In the genomic region with DNA sequence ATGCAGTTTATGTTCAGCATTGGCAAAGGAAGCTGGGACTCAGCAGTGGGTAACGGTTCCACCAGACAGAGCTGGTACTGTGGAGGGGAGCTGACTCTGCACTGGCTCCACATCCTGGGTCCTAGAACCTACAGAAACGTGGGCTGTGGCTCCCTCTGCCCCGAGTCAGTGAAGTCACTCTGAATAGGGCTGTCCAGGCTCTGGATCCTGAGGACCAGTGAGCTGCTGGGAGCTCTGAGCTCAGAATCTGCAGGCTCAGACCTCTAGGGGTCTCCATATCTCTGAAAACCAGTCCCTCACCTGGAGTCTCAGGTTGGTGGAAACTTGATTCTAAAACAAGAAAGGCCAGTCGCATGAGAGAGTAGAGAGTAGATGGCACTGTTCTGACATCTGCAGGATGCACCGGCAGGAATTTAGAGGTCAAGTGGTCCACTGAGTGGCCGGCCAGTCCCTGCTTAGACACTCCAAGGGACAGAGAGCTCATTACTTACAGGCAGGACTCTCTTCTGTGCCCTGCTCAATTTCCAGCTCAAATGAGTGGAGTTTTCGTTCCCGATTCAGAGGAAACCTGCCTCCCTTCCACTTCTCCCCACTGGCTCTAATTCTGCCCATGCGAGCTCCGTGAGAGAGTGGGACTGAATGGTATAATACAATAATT, we compare ENCODE assay signal across 11 cellular contexts. TPM values are rescaled to one million over a fixed set of nuclear protein-coding genes. Genes with fewer than 3 reads are reported as not detected.
DNase-seq lines count a peak whose midpoint lies in the region; ATAC-seq and TF ChIP-seq lines count a peak whose summit lies in the region.
"Had no signal": no experiment of that assay in that cellular context is flagged by ENCODE, and none has a peak within 500 bp of the region (broad histone marks: within the 10 kb centered on the region; RNA-seq: fewer than 3 reads in every experiment).

No MANE protein-coding gene starts in this region.

- H2AFZ ChIP-seq in OCI-LY3 (ENCODE audit: low read depth, low read length) = peak overlapping the region; percentile 39

- H3K27me3 ChIP-seq in OCI-LY3 (ENCODE audit: low read depth, low read length) (no peaks in the 10 kb centered on the region), upper lobe of right lung (no peaks in the 10 kb centered on the region)
- H3K27me3 ChIP-seq: SJSA1 had no signal

- no peaks in the 10 kb centered on the region for H3K79me2 ChIP-seq in OCI-LY3 (ENCODE audit: low read length)

- no peaks in the 10 kb centered on the region for H4K20me1 ChIP-seq in OCI-LY3 (ENCODE audit: insufficient read depth, low read length)

- H3K9me3 ChIP-seq in OCI-LY3 (ENCODE audit: insufficient read depth, low read length) (no peaks in the 10 kb centered on the region), upper lobe of right lung (no peaks in the 10 kb centered on the region)
- H3K9me3 ChIP-seq: SJSA1 had no signal

- H3K4me2 ChIP-seq in OCI-LY3 (ENCODE audit: low read length) = peak overlapping the region; percentile 39

- no peak overlapping the region for H3K9ac ChIP-seq in OCI-LY3 (ENCODE audit: low read length)

- H3K36me3 Mint-ChIP-seq in activated naive CD8-positive, alpha-beta T cell treated with anti-CD3 and anti-CD28 coated beads, Interleukin-2, amount 10 ng/mL, durations not matched to agents 7 days and 5 days = peaks cover 3% of the 10 kb centered on the region
- no peaks in the 10 kb centered on the region for H3K36me3 Mint-ChIP-seq in activated naive CD8-positive, alpha-beta T cell treated with anti-CD3 and anti-CD28 coated beads for 36 hours

- H3K36me3 ChIP-seq in OCI-LY3 (replicated peaks; ENCODE audit: low read depth, low read length) = no peaks in the 10 kb centered on the region
- no peaks in the 10 kb centered on the region for H3K36me3 ChIP-seq in upper lobe of right lung
- H3K36me3 ChIP-seq: SJSA1 had no signal

- H3K4me3 ChIP-seq in OCI-LY3 (ENCODE audit: low read length) (no peak overlapping the region), upper lobe of right lung (no peak overlapping the region)
- H3K4me3 ChIP-seq: SJSA1 had no signal

- DNase-seq in activated naive CD8-positive, alpha-beta T cell treated with anti-CD3 and anti-CD28 coated beads, Interleukin-2, amount 10 ng/mL, durations not matched to agents 7 days and 5 days = no peak
- DNase-seq in activated naive CD8-positive, alpha-beta T cell treated with anti-CD3 and anti-CD28 coated beads for 36 hours = no peak
- peak in 33 of 42 donors; percentile 16 to 74 (median 47) for DNase-seq in head of caudate nucleus
- no peak for DNase-seq in upper lobe of right lung
- no peak for DNase-seq in cortex of kidney (lab: John Stamatoyannopoulos, UW)
- no peak for DNase-seq in mucosa of gallbladder (ENCODE audit: low spot score)
- DNase-seq: CD4-positive, alpha-beta memory T cell; left cardiac atrium had no signal

- peaks cover 7% of the 10 kb centered on the region for H3K9me3 Mint-ChIP-seq in activated naive CD8-positive, alpha-beta T cell treated with anti-CD3 and anti-CD28 coated beads, Interleukin-2, amount 10 ng/mL, durations not matched to agents 7 days and 5 days
- peaks cover 4% of the 10 kb centered on the region for H3K9me3 Mint-ChIP-seq in activated naive CD8-positive, alpha-beta T cell treated with anti-CD3 and anti-CD28 coated beads for 36 hours

- intact Hi-C loops in head of caudate nucleus (cut with DNase I) = no loop called here
- intact Hi-C loops in upper lobe of right lung (cut with DNase I) = no loop called here

- peak; percentile 66 for ATAC-seq in activated naive CD8-positive, alpha-beta T cell treated with anti-CD3 and anti-CD28 coated beads, Interleukin-2, amount 10 ng/mL, durations not matched to agents 7 days and 5 days (ENCODE audit: low read depth)
- peak; percentile 88 for ATAC-seq in upper lobe of right lung
- ATAC-seq in GM19452 (IDR thresholded peaks at IDR 0.05; ENCODE audit: unreplicated experiment) = no peak

- TF ChIP-seq CTCF in OCI-LY3 (IDR thresholded peaks at IDR 0.05; ENCODE audit: low read depth, low read length) = peak; percentile 74
- TF ChIP-seq CTCF in upper lobe of right lung (IDR thresholded peaks at IDR 0.05) = peak; percentile 33

- no peak overlapping the region for H3K4me3 Mint-ChIP-seq in activated naive CD8-positive, alpha-beta T cell treated with anti-CD3 and anti-CD28 coated beads, Interleukin-2, amount 10 ng/mL, durations not matched to agents 7 days and 5 days
- H3K4me3 Mint-ChIP-seq in activated naive CD8-positive, alpha-beta T cell treated with anti-CD3 and anti-CD28 coated beads for 36 hours = no peak overlapping the region
- H3K4me3 Mint-ChIP-seq: CD4-positive, alpha-beta memory T cell had no signal

- H3K4me1 Mint-ChIP-seq in activated naive CD8-positive, alpha-beta T cell treated with anti-CD3 and anti-CD28 coated beads, Interleukin-2, amount 10 ng/mL, durations not matched to agents 7 days and 5 days = peaks cover 10% of the 10 kb centered on the region
- peaks cover 2% of the 10 kb centered on the region for H3K4me1 Mint-ChIP-seq in activated naive CD8-positive, alpha-beta T cell treated with anti-CD3 and anti-CD28 coated beads for 36 hours
- H3K4me1 Mint-ChIP-seq: CD4-positive, alpha-beta memory T cell had no signal

- H3K27me3 Mint-ChIP-seq in activated naive CD8-positive, alpha-beta T cell treated with anti-CD3 and anti-CD28 coated beads, Interleukin-2, amount 10 ng/mL, durations not matched to agents 7 days and 5 days = peaks cover 13% of the 10 kb centered on the region
- H3K27me3 Mint-ChIP-seq in activated naive CD8-positive, alpha-beta T cell treated with anti-CD3 and anti-CD28 coated beads for 36 hours = peaks cover 6% of the 10 kb centered on the region

- POLR2A ChIA-PET in activated naive CD8-positive, alpha-beta T cell treated with anti-CD3 and anti-CD28 coated beads, Interleukin-2, amount 10 ng/mL, durations not matched to agents 7 days and 5 days (lab: Charles Lee) = no interaction called here

- H3K4me1 ChIP-seq in OCI-LY3 (ENCODE audit: low read length) (peaks cover 9% of the 10 kb centered on the region), upper lobe of right lung (no peaks in the 10 kb centered on the region)

- H3K27ac ChIP-seq in OCI-LY3 (ENCODE audit: low read length) (no peak overlapping the region), upper lobe of right lung (no peak overlapping the region)
- H3K27ac ChIP-seq: SJSA1 had no signal

- no peak overlapping the region for H3K27ac Mint-ChIP-seq in activated naive CD8-positive, alpha-beta T cell treated with anti-CD3 and anti-CD28 coated beads, Interleukin-2, amount 10 ng/mL, durations not matched to agents 7 days and 5 days
- H3K27ac Mint-ChIP-seq in activated naive CD8-positive, alpha-beta T cell treated with anti-CD3 and anti-CD28 coated beads for 36 hours = no peak overlapping the region

RNA-seq across cellular contexts. Expression of a gene that starts 18.6 kb away (rescaled TPM):
- total RNA-seq in activated naive CD8-positive, alpha-beta T cell treated with anti-CD3 and anti-CD28 coated beads, Interleukin-2, amount 10 ng/mL, durations not matched to agents 7 days and 5 days = under 1 TPM in 1 of 2 experiments, not detected in 1; 0.03 TPM
- not detected for total RNA-seq in activated naive CD8-positive, alpha-beta T cell treated with anti-CD3 and anti-CD28 coated beads for 36 hours
- 1.1 TPM for total RNA-seq in upper lobe of right lung
- 0.03 TPM for total RNA-seq in mucosa of gallbladder
- total RNA-seq: CD4-positive, alpha-beta memory T cell; SJSA1 had no signal

RNA-seq across cellular contexts. Expression of a gene that starts 31.9 kb away (rescaled TPM):
- 100 to 1,000 TPM; 107 to 110 TPM for total RNA-seq in activated naive CD8-positive, alpha-beta T cell treated with anti-CD3 and anti-CD28 coated beads, Interleukin-2, amount 10 ng/mL, durations not matched to agents 7 days and 5 days
- 100 to 1,000 TPM; 388 to 397 TPM for total RNA-seq in activated naive CD8-positive, alpha-beta T cell treated with anti-CD3 and anti-CD28 coated beads for 36 hours
- total RNA-seq in upper lobe of right lung = 175 TPM
- 148 TPM for total RNA-seq in mucosa of gallbladder

Comparison
In these comparisons a context has a peak if more than half of its experiments do, and no peak if none do; other contexts are left out.
1. DNase-seq: peak in head of caudate nucleus (33 of 42); none in activated naive CD8-positive, alpha-beta T cell treated with anti-CD3 and anti-CD28 coated beads, Interleukin-2, amount 10 ng/mL, durations not matched to agents 7 days and 5 days (single experiment), activated naive CD8-positive, alpha-beta T cell treated with anti-CD3 and anti-CD28 coated beads for 36 hours (single experiment), upper lobe of right lung (single experiment), cortex of kidney (single experiment) and mucosa of gallbladder (single experiment).